Comparison of ENCODE assay signal across 8 cellular contexts in genomic region chr3:48240711-48241491, GRCh38. TPM values are rescaled to one million over a fixed set of nuclear protein-coding genes. Genes with fewer than 3 reads are reported as not detected.
DNase-seq lines count a peak whose midpoint lies in the region; ATAC-seq and TF ChIP-seq lines count a peak whose summit lies in the region.

TSS of gene ZNF589 (plus strand) at chr3:48241104. CDS start at chr3:48241172, 68 bp downstream.

- TF ChIP-seq CTCF in choroid plexus epithelial cell (conservative IDR thresholded peaks at IDR 0.05; ENCODE audit: low read depth, low read length) = peak; percentile 41

- DNase-seq in Ammon's horn (ENCODE audit: low spot score) (peak; percentile 94), NCI-H510A (lab: John Stamatoyannopoulos, UW) (peak; percentile 67), choroid plexus epithelial cell (ENCODE audit: low read depth) (peak; percentile 93), left colon (peak; percentile 94 to 96)
- peak; percentile 89 to 96 for DNase-seq in activated CD4-positive, alpha-beta T cell treated with anti-CD3 and anti-CD28 coated beads for 24 hours (ENCODE audit: low read depth in 2 of 2)
- peak; percentile 95 to 98 for DNase-seq in stimulated activated CD4-positive, alpha-beta T cell treated with anti-CD3 and anti-CD28 coated beads, Interleukin-2, amount 100 ng/mL, for 24 hours

- peak within 1 kb of the TSS; percentile 92 for H3K4me3 ChIP-seq in choroid plexus epithelial cell (ENCODE audit: low read depth, low read length)

- intact Hi-C loops in left colon (cut with DNase I, micrococcal nuclease) = no loop called here

- ATAC-seq in GM19043 (IDR thresholded peaks at IDR 0.05; ENCODE audit: low read depth, unreplicated experiment) (peak; percentile 97), HG03378 (IDR thresholded peaks at IDR 0.05; ENCODE audit: unreplicated experiment) (peak; percentile 82), left colon (peak; percentile 97)

RNA-seq across cellular contexts. Expression of gene ZNF589, which starts in this region (rescaled TPM):
- total RNA-seq in left colon = 1 to 10 TPM; 8.7 to 9.6 TPM

Comparison
In these comparisons a context has a peak if more than half of its experiments do, and no peak if none do; other contexts are left out.
1. Peak in every context shown above with its lines: DNase-seq, ATAC-seq and H3K4me3 ChIP-seq.